In the genomic region with DNA sequence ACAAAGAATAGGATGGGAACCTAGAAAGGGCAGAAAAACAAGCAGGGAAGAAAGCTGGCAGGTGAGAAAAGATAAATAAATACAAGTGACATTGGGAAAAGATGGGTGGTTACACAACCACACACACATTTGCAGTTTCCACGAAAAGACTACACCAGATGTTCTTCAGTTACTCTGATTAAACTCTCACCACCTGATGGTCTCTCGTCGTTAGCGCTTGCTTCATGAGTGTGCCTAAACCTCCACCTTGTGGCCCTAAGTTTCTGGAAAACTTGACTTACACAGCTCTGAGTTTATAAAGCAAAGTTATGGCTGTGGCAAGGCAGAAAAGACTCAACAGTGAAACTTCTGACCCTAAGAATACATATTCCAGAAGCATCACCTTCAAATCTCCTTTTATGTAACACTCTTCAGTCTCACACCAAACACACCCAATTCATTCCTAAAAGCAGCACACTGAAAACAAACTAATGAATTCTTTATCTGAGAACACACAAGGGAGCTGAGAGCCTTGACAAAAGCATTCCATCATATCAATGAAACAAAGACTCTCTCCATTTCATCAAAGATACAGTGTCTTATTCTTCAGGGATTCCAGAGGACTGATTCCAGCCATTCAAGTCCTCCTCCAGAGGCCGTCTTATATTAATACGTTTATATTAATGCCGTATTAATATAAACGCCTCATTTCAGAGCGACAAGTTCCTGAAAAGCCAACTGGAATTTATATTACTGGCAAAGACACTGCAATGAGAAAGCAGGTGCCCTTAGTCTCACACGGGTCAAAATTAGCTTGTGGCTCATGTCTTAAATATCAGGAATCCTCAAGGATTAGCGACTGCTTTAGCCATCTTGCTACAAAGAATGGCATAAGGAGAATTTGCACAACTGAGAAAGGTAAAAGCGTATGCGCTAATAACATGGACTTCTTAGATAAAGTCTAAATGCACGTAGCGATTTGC, we compare ENCODE assay signal across 1 cellular context.
TF ChIP-seq lines count a peak whose summit lies in the region.

No MANE protein-coding gene starts in this region.

TF ChIP-seq in A549, 52 proteins besides CTCF, POLR2A, EP300 and RAD21 (continued from another document):
- TF ChIP-seq, protein P1, sequence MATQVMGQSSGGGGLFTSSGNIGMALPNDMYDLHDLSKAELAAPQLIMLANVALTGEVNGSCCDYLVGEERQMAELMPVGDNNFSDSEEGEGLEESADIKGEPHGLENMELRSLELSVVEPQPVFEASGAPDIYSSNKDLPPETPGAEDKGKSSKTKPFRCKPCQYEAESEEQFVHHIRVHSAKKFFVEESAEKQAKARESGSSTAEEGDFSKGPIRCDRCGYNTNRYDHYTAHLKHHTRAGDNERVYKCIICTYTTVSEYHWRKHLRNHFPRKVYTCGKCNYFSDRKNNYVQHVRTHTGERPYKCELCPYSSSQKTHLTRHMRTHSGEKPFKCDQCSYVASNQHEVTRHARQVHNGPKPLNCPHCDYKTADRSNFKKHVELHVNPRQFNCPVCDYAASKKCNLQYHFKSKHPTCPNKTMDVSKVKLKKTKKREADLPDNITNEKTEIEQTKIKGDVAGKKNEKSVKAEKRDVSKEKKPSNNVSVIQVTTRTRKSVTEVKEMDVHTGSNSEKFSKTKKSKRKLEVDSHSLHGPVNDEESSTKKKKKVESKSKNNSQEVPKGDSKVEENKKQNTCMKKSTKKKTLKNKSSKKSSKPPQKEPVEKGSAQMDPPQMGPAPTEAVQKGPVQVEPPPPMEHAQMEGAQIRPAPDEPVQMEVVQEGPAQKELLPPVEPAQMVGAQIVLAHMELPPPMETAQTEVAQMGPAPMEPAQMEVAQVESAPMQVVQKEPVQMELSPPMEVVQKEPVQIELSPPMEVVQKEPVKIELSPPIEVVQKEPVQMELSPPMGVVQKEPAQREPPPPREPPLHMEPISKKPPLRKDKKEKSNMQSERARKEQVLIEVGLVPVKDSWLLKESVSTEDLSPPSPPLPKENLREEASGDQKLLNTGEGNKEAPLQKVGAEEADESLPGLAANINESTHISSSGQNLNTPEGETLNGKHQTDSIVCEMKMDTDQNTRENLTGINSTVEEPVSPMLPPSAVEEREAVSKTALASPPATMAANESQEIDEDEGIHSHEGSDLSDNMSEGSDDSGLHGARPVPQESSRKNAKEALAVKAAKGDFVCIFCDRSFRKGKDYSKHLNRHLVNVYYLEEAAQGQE (IDR thresholded peaks at IDR 0.05) = no peak
- TF ChIP-seq ZSCAN20 (CRISPR knock-in tag; IDR thresholded peaks at IDR 0.05) (no peak), CHD4 (IDR thresholded peaks at IDR 0.05; ENCODE audit: borderline replicate concordance) (no peak), NFE2L2 (conservative IDR thresholded peaks at IDR 0.05; ENCODE audit: low read length) (no peak), SREBF2 (IDR thresholded peaks at IDR 0.05) (no peak), RARB (CRISPR knock-in tag; IDR thresholded peaks at IDR 0.05) (no peak), MAZ (IDR thresholded peaks at IDR 0.05; ENCODE audit: borderline replicate concordance, low read depth, low read length) (no peak), NR3C1 (IDR thresholded peaks at IDR 0.05) (no peak), CBX8 (IDR thresholded peaks at IDR 0.05) (no peak)
TF ChIP-seq in A549: peak in this region for 0.
